9 cellular contexts compared by ENCODE assay signal in genomic region chr9:71793386-71794105, GRCh38.
A peak's percentile ranks its signal among the peaks of the same experiment; 100 is the strongest.
DNase-seq lines count a peak whose midpoint lies in the region; ATAC-seq and TF ChIP-seq lines count a peak whose summit lies in the region.
"Had no signal": no experiment of that assay in that cellular context is flagged by ENCODE, and none has a peak within 500 bp of the region (broad histone marks: within the 10 kb centered on the region; RNA-seq: fewer than 3 reads in every experiment).

No MANE protein-coding gene starts in this region.

- ATAC-seq in GM19467 (IDR thresholded peaks at IDR 0.05; ENCODE audit: unreplicated experiment), result peak; percentile 37
- ATAC-seq in HG02884 (IDR thresholded peaks at IDR 0.05; ENCODE audit: unreplicated experiment), result no peak
- ATAC-seq in GM18870 (IDR thresholded peaks at IDR 0.05; ENCODE audit: unreplicated experiment), result no peak

- CTCF ChIA-PET in AG04449 (lab: Yijun Ruan, JAX), result interaction anchor here (0.9 to 6.2 kb wide), 6 partner anchors 13 to 189 kb away, joined by 3 to 37 read pairs (median 6); no protein-coding TSS in a partner anchor

- DNase-seq in AG04449 (ENCODE audit: low read depth, low spot score) (peak; percentile 44), NCI-H226 (peak; percentile 77), hepatic stellate cell (ENCODE audit: low spot score) (peak; percentile 38)
- no peak for DNase-seq in stimulated activated CD4-positive, alpha-beta T cell treated with anti-CD3 and anti-CD28 coated beads, Interleukin-4, amount 100 ng/mL, for 24 hours
- DNase-seq in activated CD4-positive, alpha-beta T cell treated with anti-CD3 and anti-CD28 coated beads for 48 hours, result no peak
- DNase-seq: activated CD8-positive, alpha-beta memory T cell treated with anti-CD3 and anti-CD28 coated beads, Interleukin-2, amount 50 U/mL, for 48 hours had no signal

- TF ChIP-seq CTCF in AG04449 (IDR thresholded peaks at IDR 0.05; ENCODE audit: insufficient read depth, low read length, missing control alignments), result no peak

- POLR2A ChIA-PET in AG04449 (lab: Yijun Ruan, JAX), result interaction anchor here (1.0 to 1.3 kb wide), 2 partner anchors 11 to 31 kb away, joined by 3 to 5 read pairs; no protein-coding TSS in a partner anchor

- H3K4me3 ChIP-seq in AG04449 (ENCODE audit: low read depth, low read length), result no peak overlapping the region

Comparison
In these comparisons a context has a peak if more than half of its experiments do, and no peak if none do; other contexts are left out.
1. DNase-seq: peak in AG04449 (single experiment), NCI-H226 (single experiment) and hepatic stellate cell (single experiment); none in stimulated activated CD4-positive, alpha-beta T cell treated with anti-CD3 and anti-CD28 coated beads, Interleukin-4, amount 100 ng/mL, for 24 hours (single experiment) and activated CD4-positive, alpha-beta T cell treated with anti-CD3 and anti-CD28 coated beads for 48 hours (single experiment).